8 cellular contexts compared by ENCODE assay signal in the genomic region with DNA sequence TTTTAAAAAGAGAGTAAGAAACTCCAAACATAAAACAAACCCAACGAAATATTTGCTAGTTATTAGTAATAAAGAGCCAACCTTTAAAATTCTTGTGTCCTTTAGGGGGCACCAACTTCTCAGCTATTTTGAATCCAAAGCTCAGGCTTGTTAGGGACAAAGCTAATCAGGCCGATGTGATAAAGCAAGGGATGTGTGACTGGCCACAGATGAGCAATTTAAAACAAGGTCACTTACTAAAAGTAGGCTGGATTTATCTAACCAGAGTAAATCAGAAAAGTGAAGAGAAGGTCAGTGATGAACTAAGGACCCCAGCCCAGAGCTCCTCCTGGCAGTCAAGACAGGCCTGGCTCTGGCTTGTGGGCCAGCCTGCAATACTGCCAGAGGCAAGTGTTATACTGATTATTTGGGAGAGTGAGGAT.
DNase-seq lines count a peak whose midpoint lies in the region; ATAC-seq, FAIRE-seq and TF ChIP-seq lines count a peak whose summit lies in the region.

No MANE protein-coding gene starts in this region.

- peak; percentile 19 for DNase-seq in A172 (ENCODE audit: low spot score)
- DNase-seq in GM13976 (ENCODE audit: low spot score), result peak; percentile 45
- DNase-seq in SW480 (ENCODE audit: low spot score), result peak; percentile 13
- DNase-seq in right cardiac atrium, result peak in 1 of 3 donors; percentile 42
- no peak for DNase-seq in kidney tubule cell (ENCODE audit: low spot score)
- DNase-seq in amniotic stem cell (lab: John Stamatoyannopoulos, UW), result no peak
- DNase-seq in GM12891 (ENCODE audit: insufficient read length, low spot score), result no peak

- ATAC-seq in right cardiac atrium, result peak; percentile 56 to 65
- ATAC-seq in HG02981 (IDR thresholded peaks at IDR 0.05; ENCODE audit: unreplicated experiment), result no peak

- H3K27ac ChIP-seq in right cardiac atrium (ENCODE audit: low read length), result no peak overlapping the region

- in situ Hi-C loops in GM13976 (cut with MboI; ENCODE audit: low sequenced_read_pairs, unreplicated experiment), result no loop called here

- FAIRE-seq in GM12891 (lab: Jason Lieb, UNC), result no peak

- H3K4me3 ChIP-seq in right cardiac atrium (ENCODE audit: low read length), result no peak overlapping the region

- WGBS in right cardiac atrium, result 24% methylated on average over 2 of the region's 2 CpGs

- TF ChIP-seq POLR2A in GM12891 (IDR thresholded peaks at IDR 0.05; ENCODE audit: low read depth, low read length), result no peak

- no peaks in the 10 kb centered on the region for H3K27me3 ChIP-seq in right cardiac atrium (ENCODE audit: control insufficient read depth, insufficient read depth)

- intact Hi-C loops in right cardiac atrium (cut with DNase I), result loop anchor here in 2 of 4 donors (2.0 to 10.0 kb wide), 3 partner anchors 155 to 173 kb away; no protein-coding TSS in a partner anchor

- no peaks in the 10 kb centered on the region for H3K4me1 ChIP-seq in right cardiac atrium (ENCODE audit: control insufficient read depth, insufficient read depth, low read length)

- H3K9me3 ChIP-seq in right cardiac atrium (ENCODE audit: control insufficient read depth, low read length), result no peaks in the 10 kb centered on the region

- TF ChIP-seq CTCF in GM13976 (IDR thresholded peaks at IDR 0.05; ENCODE audit: borderline replicate concordance, control extremely low read depth, extremely low read depth, insufficient read depth, missing control alignments), result peak; percentile 43

TF ChIP-seq in GM12891, 5 proteins besides CTCF, POLR2A, EP300 and RAD21:
- no peak for TF ChIP-seq POLR2AphosphoS5 (IDR thresholded peaks at IDR 0.05; ENCODE audit: low read depth, low read length)
- TF ChIP-seq POU2F2 (IDR thresholded peaks at IDR 0.05; ENCODE audit: low read depth, low read length), result no peak
- no peak for TF ChIP-seq PAX5 (IDR thresholded peaks at IDR 0.05; ENCODE audit: insufficient read depth, low read length, severe bottlenecking)
- TF ChIP-seq TAF1 (IDR thresholded peaks at IDR 0.05; ENCODE audit: low read depth, low read length), result no peak
- TF ChIP-seq SPI1 (IDR thresholded peaks at IDR 0.05; ENCODE audit: low read depth, low read length), result no peak
TF ChIP-seq in GM12891: peak in this region for 0.

Comparison
In these comparisons a context has a peak if more than half of its experiments do, and no peak if none do; other contexts are left out.
1. DNase-seq: peak in A172 (single experiment), GM13976 (single experiment) and SW480 (single experiment); none in kidney tubule cell (single experiment), amniotic stem cell (single experiment) and GM12891 (single experiment).